In genomic region chr17:64736804-64737492, GRCh38 we compare ENCODE assay signal across 8 cellular contexts.
DNase-seq lines count a peak whose midpoint lies in the region; ATAC-seq and TF ChIP-seq lines count a peak whose summit lies in the region.

No MANE protein-coding gene starts in this region.

- H3K36me3 ChIP-seq in osteoblast (ENCODE audit: insufficient read depth, low read length) = no peaks in the 10 kb centered on the region
- H3K36me3 ChIP-seq in gastroesophageal sphincter = no peaks in the 10 kb centered on the region

- peaks cover 43% of the 10 kb centered on the region for H3K4me1 ChIP-seq in osteoblast (ENCODE audit: insufficient read depth, low read length)
- peaks cover 0 to 39% (median 14%) of the 10 kb centered on the region in 3 donors for H3K4me1 ChIP-seq in gastroesophageal sphincter

- no peaks in the 10 kb centered on the region for H4K20me1 ChIP-seq in osteoblast (ENCODE audit: insufficient read depth, low read length)

- TF ChIP-seq EP300 in gastroesophageal sphincter (IDR thresholded peaks at IDR 0.05) = no peak

- no peaks in the 10 kb centered on the region for H3K27me3 Mint-ChIP-seq in activated CD4-positive, alpha-beta T cell treated with anti-CD3 and anti-CD28 coated beads for 36 hours

- H3K27ac ChIP-seq in osteoblast (ENCODE audit: low read depth, low read length) = peak overlapping the region; percentile 17
- H3K27ac ChIP-seq in gastroesophageal sphincter = no peak overlapping the region

- peak; percentile 53 for DNase-seq in D341Med (ENCODE audit: low spot score)
- peak; percentile 56 for DNase-seq in LHCN-M2 (ENCODE audit: low read depth)
- peak; percentile 73 for DNase-seq in activated CD4-positive, alpha-beta T cell treated with anti-CD3 and anti-CD28 coated beads for 36 hours
- DNase-seq in effector CD8-positive, alpha-beta T cell (lab: John Stamatoyannopoulos, UW) = peak; percentile 10
- no peak for DNase-seq in osteoblast (ENCODE audit: insufficient read length, low spot score, missing footprints)
- DNase-seq in C1 segment of cervical spinal cord (lab: John Stamatoyannopoulos, UW) = no peak

- H3K27me3 ChIP-seq in osteoblast (ENCODE audit: insufficient read depth, low read length) (no peaks in the 10 kb centered on the region), gastroesophageal sphincter (no peaks in the 10 kb centered on the region)

- no peaks in the 10 kb centered on the region for H3K36me3 Mint-ChIP-seq in activated CD4-positive, alpha-beta T cell treated with anti-CD3 and anti-CD28 coated beads for 36 hours (ENCODE audit: low read depth)

- 44 to 55% methylated on average over 4 to 8 of the region's 8 CpGs for WGBS in gastroesophageal sphincter (ENCODE audit: low coverage in 1 of 2), 2 donors

- H3K9me3 ChIP-seq in osteoblast (ENCODE audit: low read depth, low read length) (no peaks in the 10 kb centered on the region), gastroesophageal sphincter (no peaks in the 10 kb centered on the region)

- H3K4me3 Mint-ChIP-seq in activated CD4-positive, alpha-beta T cell treated with anti-CD3 and anti-CD28 coated beads for 36 hours = no peak overlapping the region

- no peak overlapping the region for H3K4me2 ChIP-seq in osteoblast (ENCODE audit: insufficient read depth, low read length)

- H3K9me3 Mint-ChIP-seq in activated CD4-positive, alpha-beta T cell treated with anti-CD3 and anti-CD28 coated beads for 36 hours (ENCODE audit: low read depth) = no peaks in the 10 kb centered on the region

- peak; percentile 91 for ATAC-seq in activated CD4-positive, alpha-beta T cell treated with anti-CD3 and anti-CD28 coated beads for 36 hours
- no peak for ATAC-seq in gastroesophageal sphincter
- no peak for ATAC-seq in HG02840 (IDR thresholded peaks at IDR 0.05; ENCODE audit: low FRiP score, unreplicated experiment)

- H2AFZ ChIP-seq in osteoblast (ENCODE audit: low read length) = no peak overlapping the region

- peaks cover 11% of the 10 kb centered on the region for H3K79me2 ChIP-seq in osteoblast (ENCODE audit: insufficient read depth, low read length)

- no peak overlapping the region for H3K4me3 ChIP-seq in osteoblast (ENCODE audit: insufficient read depth, low read length)
- H3K4me3 ChIP-seq in gastroesophageal sphincter = no peak overlapping the region

- CTCF ChIA-PET in activated CD4-positive, alpha-beta T cell treated with anti-CD3 and anti-CD28 coated beads for 36 hours (lab: Charles Lee) = interaction anchor here (0.9 to 4.2 kb wide), 9 partner anchors 18 to 317 kb away, joined by 3 to 26 read pairs (median 5); no protein-coding TSS in a partner anchor

- intact Hi-C loops in activated CD4-positive, alpha-beta T cell treated with anti-CD3 and anti-CD28 coated beads for 36 hours (cut with DNase I, micrococcal nuclease) = loop anchor here (1.0 to 10.0 kb wide), 5 partner anchors 72 to 415 kb away; partner anchors contain the start of gene SMURF2 (in 2 of the 2)

- POLR2A ChIA-PET in activated CD4-positive, alpha-beta T cell treated with anti-CD3 and anti-CD28 coated beads for 36 hours (lab: Charles Lee) = no interaction called here

- no peak for TF ChIP-seq POLR2A in gastroesophageal sphincter (IDR thresholded peaks at IDR 0.05)

- TF ChIP-seq CTCF in osteoblast (IDR thresholded peaks at IDR 0.05; ENCODE audit: extremely low read depth, low read depth, low read length) (peak; percentile 71), gastroesophageal sphincter (IDR thresholded peaks at IDR 0.05) (peak in 2 of 4 experiments; percentile 35 to 58)

- peaks cover 9% of the 10 kb centered on the region for H3K4me1 Mint-ChIP-seq in activated CD4-positive, alpha-beta T cell treated with anti-CD3 and anti-CD28 coated beads for 36 hours

- H3K27ac Mint-ChIP-seq in activated CD4-positive, alpha-beta T cell treated with anti-CD3 and anti-CD28 coated beads for 36 hours = no peak overlapping the region

Comparison
In these comparisons a context has a peak if more than half of its experiments do, and no peak if none do; other contexts are left out.
1. DNase-seq: peak in D341Med (single experiment), LHCN-M2 (single experiment), activated CD4-positive, alpha-beta T cell treated with anti-CD3 and anti-CD28 coated beads for 36 hours (single experiment) and effector CD8-positive, alpha-beta T cell (single experiment); none in osteoblast (single experiment) and C1 segment of cervical spinal cord (0 of 14).